ENCODE assay signal across 11 cellular contexts in genomic region chr5:131281868-131282234, GRCh38. TPM values are rescaled to one million over a fixed set of nuclear protein-coding genes. Genes with fewer than 3 reads are reported as not detected.
A peak's percentile ranks its signal among the peaks of the same experiment; 100 is the strongest.
DNase-seq lines count a peak whose midpoint lies in the region; ATAC-seq and TF ChIP-seq lines count a peak whose summit lies in the region.
"Had no signal": no experiment of that assay in that cellular context is flagged by ENCODE, and none has a peak within 500 bp of the region (broad histone marks: within the 10 kb centered on the region; RNA-seq: fewer than 3 reads in every experiment).

No MANE protein-coding gene starts in this region.

- H3K9me3 Mint-ChIP-seq in effector memory CD8-positive, alpha-beta T cell, result no peaks in the 10 kb centered on the region
- no peaks in the 10 kb centered on the region for H3K9me3 Mint-ChIP-seq in osteocyte (ENCODE audit: unreplicated experiment)

- ATAC-seq in DND-41 (ENCODE audit: insufficient read depth, low read depth) (no peak), gastrocnemius medialis (no peak), HG02938 (IDR thresholded peaks at IDR 0.05; ENCODE audit: unreplicated experiment) (no peak), GM19395 (IDR thresholded peaks at IDR 0.05; ENCODE audit: unreplicated experiment) (no peak)
- ATAC-seq in effector memory CD8-positive, alpha-beta T cell (replicated peaks), result no peak
- ATAC-seq: HCT116 had no signal

- DNase-seq in DND-41, result no peak
- no peak for DNase-seq in Peyer's patch
- DNase-seq in effector memory CD8-positive, alpha-beta T cell, result no peak
- no peak for DNase-seq in osteocyte (ENCODE audit: extremely low spot score, unreplicated experiment)
- no peak for DNase-seq in gastrocnemius medialis
- no peak for DNase-seq in ovary
- DNase-seq: activated gamma-delta T cell; stimulated activated CD4-positive, alpha-beta T cell treated with anti-CD3 and anti-CD28 coated beads, Interleukin-2, amount 100 ng/mL, for 48 hours had no signal

- peaks cover 72% of the 10 kb centered on the region for H4K20me1 ChIP-seq in DND-41 (ENCODE audit: insufficient read depth, low read length)

- TF ChIP-seq POLR2A in Peyer's patch (IDR thresholded peaks at IDR 0.05) (no peak), gastrocnemius medialis (IDR thresholded peaks at IDR 0.05) (no peak), ovary (IDR thresholded peaks at IDR 0.05) (no peak)

- H3K27ac Mint-ChIP-seq in effector memory CD8-positive, alpha-beta T cell, result peak overlapping the region; percentile 63 to 98
- H3K27ac Mint-ChIP-seq in osteocyte (ENCODE audit: unreplicated experiment), result peak overlapping the region; percentile 64

- peak overlapping the region; percentile 59 for H3K4me2 ChIP-seq in DND-41 (ENCODE audit: insufficient read depth, low read length)

- peaks cover 69% of the 10 kb centered on the region for H3K36me3 Mint-ChIP-seq in effector memory CD8-positive, alpha-beta T cell (ENCODE audit: insufficient read depth)
- H3K36me3 Mint-ChIP-seq in osteocyte (ENCODE audit: unreplicated experiment), result no peaks in the 10 kb centered on the region

- H3K36me3 ChIP-seq in DND-41 (ENCODE audit: insufficient read depth, low read length) (peaks cover 11% of the 10 kb centered on the region; the same call in 1 of the 2 replicates), Peyer's patch (no peaks in the 10 kb centered on the region), gastrocnemius medialis (no peaks in the 10 kb centered on the region), ovary (no peaks in the 10 kb centered on the region)

- H3K27me3 ChIP-seq in DND-41 (ENCODE audit: insufficient read depth, low read length, poor library complexity) (no peaks in the 10 kb centered on the region), Peyer's patch (no peaks in the 10 kb centered on the region), gastrocnemius medialis (no peaks in the 10 kb centered on the region), ovary (no peaks in the 10 kb centered on the region)

- H3K4me3 ChIP-seq in DND-41 (ENCODE audit: low read depth in 1 of 2, low read length in 2 of 2), result peak overlapping the region in 1 of 2 experiments; percentile 37; a peak in 2 of 4 replicates
- peak overlapping the region in 3 of 4 donors; percentile 2 to 27 (median 7) for H3K4me3 ChIP-seq in Peyer's patch
- no peak overlapping the region for H3K4me3 ChIP-seq in gastrocnemius medialis
- no peak overlapping the region for H3K4me3 ChIP-seq in ovary

- WGBS in ovary, 3 donors, result 37 to 45% (median 44%) methylated on average over 2 of the region's 2 CpGs

- no peak overlapping the region for H2AFZ ChIP-seq in DND-41 (ENCODE audit: low read depth, low read length)

- peak overlapping the region; percentile 66 to 75 for H3K4me3 Mint-ChIP-seq in effector memory CD8-positive, alpha-beta T cell
- H3K4me3 Mint-ChIP-seq in osteocyte (ENCODE audit: unreplicated experiment), result no peak overlapping the region

- H3K79me2 ChIP-seq in DND-41 (ENCODE audit: insufficient read depth, low read length), result peaks cover 94% of the 10 kb centered on the region

- H3K4me1 ChIP-seq in DND-41 (ENCODE audit: insufficient read depth, low read length) (peaks cover 41% of the 10 kb centered on the region), Peyer's patch (peaks cover 8 to 42% (median 16%) of the 10 kb centered on the region in 4 donors), gastrocnemius medialis (peaks cover 3 to 12% of the 10 kb centered on the region in 2 donors), ovary (ENCODE audit: insufficient read depth) (peaks cover 3% of the 10 kb centered on the region)

- H3K27ac ChIP-seq in DND-41 (ENCODE audit: low read length) (peak overlapping the region; percentile 49; the same call in 1 of the 2 replicates), Peyer's patch (peak overlapping the region; percentile 63 to 87 (median 74)), gastrocnemius medialis (no peak overlapping the region), ovary (no peak overlapping the region)

- no peaks in the 10 kb centered on the region for H3K27me3 Mint-ChIP-seq in effector memory CD8-positive, alpha-beta T cell
- H3K27me3 Mint-ChIP-seq in osteocyte (ENCODE audit: unreplicated experiment), result no peaks in the 10 kb centered on the region

- TF ChIP-seq CTCF in DND-41 (IDR thresholded peaks at IDR 0.05; ENCODE audit: borderline replicate concordance, extremely low read depth, low read length, poor library complexity, severe bottlenecking) (no peak), Peyer's patch (IDR thresholded peaks at IDR 0.05) (no peak), osteocyte (IDR thresholded peaks at IDR 0.05) (no peak), gastrocnemius medialis (IDR thresholded peaks at IDR 0.05 in 4 of 5, conservative IDR thresholded peaks at IDR 0.05 in 1 of 5) (no peak), ovary (IDR thresholded peaks at IDR 0.05) (no peak)

- no peak overlapping the region for H3K9ac ChIP-seq in DND-41 (ENCODE audit: low read depth, low read length)

- in situ Hi-C loops in gastrocnemius medialis (cut with MboI; ENCODE audit: low sequenced_read_pairs in 4 of 4), result no loop called here

- no peaks in the 10 kb centered on the region for H3K9me3 ChIP-seq in DND-41 (ENCODE audit: insufficient read depth, low read length, severe bottlenecking)
- no peaks in the 10 kb centered on the region for H3K9me3 ChIP-seq in Peyer's patch
- no peaks in the 10 kb centered on the region for H3K9me3 ChIP-seq in gastrocnemius medialis
- H3K9me3 ChIP-seq in ovary, result no peaks in the 10 kb centered on the region

- intact Hi-C loops in gastrocnemius medialis (cut with DNase I; ENCODE audit: low total_unique reads), result no loop called here
- intact Hi-C loops in ovary (cut with DNase I), result no loop called here

- peaks cover 56 to 79% of the 10 kb centered on the region in 2 donors for H3K4me1 Mint-ChIP-seq in effector memory CD8-positive, alpha-beta T cell (ENCODE audit: low read depth in 2 of 2)
- H3K4me1 Mint-ChIP-seq in osteocyte (ENCODE audit: unreplicated experiment), result peaks cover 33% of the 10 kb centered on the region

- no peak for TF ChIP-seq EP300 in ovary (IDR thresholded peaks at IDR 0.05)

RNA-seq across cellular contexts. Expression of gene CDC42SE2, which starts 18.0 kb away (rescaled TPM):
- 100 to 1,000 TPM in 2 of 4 donors, 10 to 100 TPM in 2; 49.9 to 125 (median 91.4) TPM for total RNA-seq in Peyer's patch
- total RNA-seq in osteocyte, result 21.6 and 22.9 TPM in 2 replicates
- 10 to 100 TPM; 23.9 to 29.6 (median 26.4) TPM for total RNA-seq in gastrocnemius medialis
- total RNA-seq in ovary, result 10 to 100 TPM; 18.0 to 37.6 (median 23.7) TPM
- 10 to 100 TPM; 22.0 to 26.8 TPM for polyA plus RNA-seq in ovary

Comparison
In these comparisons a context has a peak if more than half of its experiments do, and no peak if none do; other contexts are left out.
1. H3K27ac ChIP-seq: peak in DND-41 (single experiment) and Peyer's patch (4 of 4); none in gastrocnemius medialis (0 of 4) and ovary (0 of 2).
2. H3K4me3 ChIP-seq: peak in Peyer's patch (3 of 4); none in gastrocnemius medialis (0 of 4) and ovary (single experiment).